Comparison of ENCODE assay signal across 20 cellular contexts in the genomic region with DNA sequence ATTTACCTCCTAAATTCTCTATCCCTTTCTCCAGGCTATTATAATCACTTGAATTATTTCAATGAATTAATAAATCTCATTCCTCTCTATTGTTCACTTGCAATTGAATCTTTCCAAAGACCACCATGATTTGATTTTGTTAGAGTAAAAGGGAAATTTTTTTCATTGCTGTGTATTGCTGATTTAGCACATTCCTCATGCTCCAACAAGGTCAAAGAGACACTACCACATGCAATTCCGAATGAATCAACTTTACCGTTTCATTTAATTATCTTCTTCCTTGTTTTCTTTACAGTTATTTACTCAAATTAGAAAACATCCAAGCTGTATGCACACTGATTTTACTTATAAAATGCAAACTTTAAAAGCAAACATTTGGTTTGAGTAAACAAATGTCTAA. TPM values are rescaled to one million over a fixed set of nuclear protein-coding genes. Genes with fewer than 3 reads are reported as not detected.
DNase-seq lines count a peak whose midpoint lies in the region; ATAC-seq and TF ChIP-seq lines count a peak whose summit lies in the region.
"Had no signal": no experiment of that assay in that cellular context is flagged by ENCODE, and none has a peak within 500 bp of the region (broad histone marks: within the 10 kb centered on the region; RNA-seq: fewer than 3 reads in every experiment).

No MANE protein-coding gene starts in this region.

- no peaks in the 10 kb centered on the region for H3K36me3 Mint-ChIP-seq in osteocyte (ENCODE audit: unreplicated experiment)
- H3K36me3 Mint-ChIP-seq: activated naive CD8-positive, alpha-beta T cell; CD8-positive, alpha-beta memory T cell had no signal

- intact Hi-C loops in heart right ventricle (cut with DNase I), result no loop called here
- intact Hi-C loops in left ventricle myocardium superior (cut with micrococcal nuclease), result no loop called here
- intact Hi-C loops in psoas muscle (cut with DNase I), result loop anchor here in 1 of 2 donors (10.0 kb wide), 1 partner anchor 113 kb away; a partner anchor contains a TSS

- H3K9me3 Mint-ChIP-seq in osteocyte (ENCODE audit: unreplicated experiment), result no peaks in the 10 kb centered on the region
- H3K9me3 Mint-ChIP-seq: activated CD4-positive, alpha-beta T cell treated with anti-CD3 and anti-CD28 coated beads, Interleukin-2, amount 10 ng/mL, durations not matched to agents 24 days and 14 days; CD8-positive, alpha-beta memory T cell had no signal

- 53 to 68% methylated on average over 2 of the region's 2 CpGs for WGBS in heart right ventricle, 2 donors
- WGBS in gastroesophageal sphincter (ENCODE audit: low coverage in 1 of 2), 2 donors, result 11 to 12% methylated on average over 2 of the region's 2 CpGs
- 10 to 15% (median 11%) methylated on average over 2 of the region's 2 CpGs for WGBS in psoas muscle, 3 donors
- 17% methylated on average over 2 of the region's 2 CpGs for WGBS in urinary bladder

- TF ChIP-seq EP300 in gastroesophageal sphincter (IDR thresholded peaks at IDR 0.05), result no peak

- H3K27ac Mint-ChIP-seq in osteocyte (ENCODE audit: unreplicated experiment), result no peak overlapping the region
- H3K27ac Mint-ChIP-seq: activated CD4-positive, alpha-beta T cell treated with anti-CD3 and anti-CD28 coated beads, Interleukin-2, amount 10 ng/mL, durations not matched to agents 24 days and 14 days; activated naive CD8-positive, alpha-beta T cell; CD8-positive, alpha-beta memory T cell had no signal

- H3K27me3 Mint-ChIP-seq in osteocyte (ENCODE audit: unreplicated experiment), result no peaks in the 10 kb centered on the region
- H3K27me3 Mint-ChIP-seq: activated CD4-positive, alpha-beta T cell treated with anti-CD3 and anti-CD28 coated beads, Interleukin-2, amount 10 ng/mL, durations not matched to agents 24 days and 14 days; activated naive CD8-positive, alpha-beta T cell had no signal

- H3K27ac ChIP-seq in heart right ventricle (peak overlapping the region in 6 of 10 donors; percentile 8 to 62 (median 52)), gastroesophageal sphincter (peak overlapping the region; percentile 89 to 100 (median 90)), psoas muscle (peak overlapping the region; percentile 97), urinary bladder (ENCODE audit: low read depth) (no peak overlapping the region)
- H3K27ac ChIP-seq: foreskin keratinocyte had no signal

- H3K36me3 ChIP-seq in heart right ventricle (no peaks in the 10 kb centered on the region), gastroesophageal sphincter (no peaks in the 10 kb centered on the region), psoas muscle (ENCODE audit: insufficient read depth in 1 of 2, low read depth in 1 of 2) (no peaks in the 10 kb centered on the region), urinary bladder (ENCODE audit: insufficient read depth) (no peaks in the 10 kb centered on the region)
- H3K36me3 ChIP-seq: cardiac muscle cell had no signal

- no peaks in the 10 kb centered on the region for H3K9me3 ChIP-seq in heart right ventricle
- H3K9me3 ChIP-seq in gastroesophageal sphincter, result no peaks in the 10 kb centered on the region
- H3K9me3 ChIP-seq in psoas muscle, result no peaks in the 10 kb centered on the region
- H3K9me3 ChIP-seq: SK-N-SH had no signal

- H3K4me3 ChIP-seq in heart right ventricle (peak overlapping the region in 7 of 10 donors; percentile 0 to 42 (median 31)), gastroesophageal sphincter (peak overlapping the region; percentile 57 to 100), psoas muscle (peak overlapping the region; percentile 79), urinary bladder (ENCODE audit: low read depth, low read length) (peak overlapping the region; percentile 55)
- H3K4me3 ChIP-seq: cardiac muscle cell had no signal

- ATAC-seq in heart right ventricle, result no peak
- no peak for ATAC-seq in left ventricle myocardium superior
- no peak for ATAC-seq in gastroesophageal sphincter
- peak in 1 of 4 donors; percentile 30 for ATAC-seq in psoas muscle
- ATAC-seq in GM18519 (IDR thresholded peaks at IDR 0.05; ENCODE audit: low FRiP score, unreplicated experiment), result no peak
- no peak for ATAC-seq in HG02885 (IDR thresholded peaks at IDR 0.05; ENCODE audit: poor library complexity, unreplicated experiment)
- ATAC-seq: foreskin keratinocyte had no signal

- H3K4me3 Mint-ChIP-seq in osteocyte (ENCODE audit: unreplicated experiment), result no peak overlapping the region
- H3K4me3 Mint-ChIP-seq: activated CD4-positive, alpha-beta T cell treated with anti-CD3 and anti-CD28 coated beads, Interleukin-2, amount 10 ng/mL, durations not matched to agents 24 days and 14 days; activated naive CD8-positive, alpha-beta T cell; CD8-positive, alpha-beta memory T cell had no signal

- H3K4me1 ChIP-seq in heart right ventricle, result peaks cover 0 to 32% (median 0%) of the 10 kb centered on the region in 9 donors
- H3K4me1 ChIP-seq in gastroesophageal sphincter, result peaks cover 3 to 69% (median 7%) of the 10 kb centered on the region in 3 donors
- H3K4me1 ChIP-seq in psoas muscle, result peaks cover 41% of the 10 kb centered on the region
- H3K4me1 ChIP-seq in urinary bladder (ENCODE audit: insufficient read depth), result no peaks in the 10 kb centered on the region
- H3K4me1 ChIP-seq: foreskin keratinocyte had no signal

- no peak for TF ChIP-seq CTCF in heart right ventricle (IDR thresholded peaks at IDR 0.05)
- no peak for TF ChIP-seq CTCF in gastroesophageal sphincter (IDR thresholded peaks at IDR 0.05)
- TF ChIP-seq CTCF in psoas muscle (IDR thresholded peaks at IDR 0.05), result no peak
- no peak for TF ChIP-seq CTCF in osteocyte (IDR thresholded peaks at IDR 0.05)

- no peak for TF ChIP-seq POLR2A in gastroesophageal sphincter (IDR thresholded peaks at IDR 0.05)

- H3K27me3 ChIP-seq in heart right ventricle (no peaks in the 10 kb centered on the region), gastroesophageal sphincter (no peaks in the 10 kb centered on the region), psoas muscle (ENCODE audit: insufficient read depth in 3 of 3, low read length in 2 of 3) (no peaks in the 10 kb centered on the region)
- H3K27me3 ChIP-seq: cardiac muscle cell had no signal

- peaks cover 10% of the 10 kb centered on the region for H3K4me1 Mint-ChIP-seq in osteocyte (ENCODE audit: unreplicated experiment)
- H3K4me1 Mint-ChIP-seq: CD8-positive, alpha-beta memory T cell had no signal

- DNase-seq in heart right ventricle (no peak), left ventricle myocardium superior (no peak), psoas muscle (no peak), osteocyte (ENCODE audit: extremely low spot score, unreplicated experiment) (no peak)
- DNase-seq: ACHN; activated CD4-positive, alpha-beta T cell treated with anti-CD3 and anti-CD28 coated beads, Interleukin-2, amount 10 ng/mL, durations not matched to agents 24 days and 14 days; activated T-cell treated with anti-CD3 and anti-CD28 coated beads for 4 hours; CD8-positive, alpha-beta memory T cell; NCI-H187; NCI-H510A; posterior cingulate gyrus; SK-N-SH had no signal

RNA-seq across cellular contexts. Expression of a gene that starts 1.0 kb away (rescaled TPM):
- total RNA-seq in heart right ventricle (1 to 10 TPM in 7 of 10 donors, under 1 TPM in 3; 0.27 to 3.2 (median 1.3) TPM), left ventricle myocardium superior (2.4 TPM), gastroesophageal sphincter (10 to 100 TPM; 25.2 to 83.3 (median 47.8) TPM), psoas muscle (10 to 100 TPM; 10.4 to 31.5 (median 14.7) TPM), urinary bladder (40.8 TPM), osteocyte (0.27 TPM in 1 of 2 replicates, not detected in the other)
- polyA plus RNA-seq in heart right ventricle (1 to 10 TPM in 1 of 2 donors, under 1 TPM in 1; 0.38 to 1.5 TPM), psoas muscle (10 to 100 TPM in 2 of 3 donors, 1 to 10 TPM in 1; 4.4 to 48.0 (median 24.6) TPM), urinary bladder (14.9 TPM)
- total RNA-seq: foreskin keratinocyte, MCF 10A had no signal
- polyA plus RNA-seq: foreskin keratinocyte had no signal
